Comparison of ENCODE assay signal across 11 cellular contexts in genomic region chr17:67615011-67615561, GRCh38.
DNase-seq lines count a peak whose midpoint lies in the region; ATAC-seq lines count a peak whose summit lies in the region.
"Had no signal": no experiment of that assay in that cellular context is flagged by ENCODE, and none has a peak within 500 bp of the region (broad histone marks: within the 10 kb centered on the region; RNA-seq: fewer than 3 reads in every experiment).

No MANE protein-coding gene starts in this region.

- ATAC-seq in GM18868 (IDR thresholded peaks at IDR 0.05; ENCODE audit: unreplicated experiment) (no peak), HG03135 (IDR thresholded peaks at IDR 0.05; ENCODE audit: unreplicated experiment) (no peak)
- ATAC-seq: activated CD4-positive, CD25-positive, alpha-beta regulatory T cell treated with anti-CD3 and anti-CD28 coated beads, Interleukin-2, amount 50 U/mL, for 24 hours had no signal

- no peaks in the 10 kb centered on the region for H3K36me3 ChIP-seq in effector memory CD4-positive, alpha-beta T cell (ENCODE audit: control insufficient read depth, insufficient read depth, low read length)
- H3K36me3 ChIP-seq: esophagus muscularis mucosa, MG63 had no signal

- no peaks in the 10 kb centered on the region for H3K27me3 ChIP-seq in effector memory CD4-positive, alpha-beta T cell (replicated peaks; ENCODE audit: control insufficient read depth, insufficient read depth, low read length, poor library complexity, severe bottlenecking)
- H3K27me3 ChIP-seq: esophagus muscularis mucosa, MG63 had no signal

- H3K9me3 ChIP-seq in effector memory CD4-positive, alpha-beta T cell (ENCODE audit: control insufficient read depth, low read length) = no peaks in the 10 kb centered on the region
- H3K9me3 ChIP-seq: esophagus muscularis mucosa, MG63 had no signal

- no peak overlapping the region for H3K27ac ChIP-seq in effector memory CD4-positive, alpha-beta T cell (ENCODE audit: insufficient read depth, low read length, poor library complexity, severe bottlenecking)
- H3K27ac ChIP-seq: esophagus muscularis mucosa had no signal

- no peaks in the 10 kb centered on the region for H3K4me1 ChIP-seq in effector memory CD4-positive, alpha-beta T cell (ENCODE audit: control insufficient read depth, insufficient read depth, low read length, poor library complexity, severe bottlenecking)

- DNase-seq in DMS 273 treated with DMSO at 0.1 percent for 48 hours (lab: John Stamatoyannopoulos, UW) (peak; percentile 61), NCI-H2171 treated with DMSO at 0.1 percent for 48 hours (lab: John Stamatoyannopoulos, UW) (peak; percentile 88), dermis blood vessel endothelial cell (peak; percentile 66), midbrain (lab: John Stamatoyannopoulos, UW) (peak; percentile 61), NCI-H146 treated with DMSO at 0.1 percent for 48 hours (lab: John Stamatoyannopoulos, UW; ENCODE audit: unreplicated experiment) (no peak)
- DNase-seq in effector memory CD4-positive, alpha-beta T cell = no peak
- DNase-seq: MG63 had no signal

- H3K4me3 ChIP-seq in effector memory CD4-positive, alpha-beta T cell (ENCODE audit: insufficient read depth, low read depth, low read length, poor library complexity, severe bottlenecking) = no peak overlapping the region
- H3K4me3 ChIP-seq: esophagus muscularis mucosa, MG63 had no signal

Comparison
In these comparisons a context has a peak if more than half of its experiments do, and no peak if none do; other contexts are left out.
1. DNase-seq: peak in DMS 273 treated with DMSO at 0.1 percent for 48 hours (single experiment), NCI-H2171 treated with DMSO at 0.1 percent for 48 hours (single experiment), dermis blood vessel endothelial cell (single experiment) and midbrain (single experiment); none in effector memory CD4-positive, alpha-beta T cell (0 of 3) and NCI-H146 treated with DMSO at 0.1 percent for 48 hours (single experiment).